In genomic region chrX:151743651-151744470, GRCh38 we compare ENCODE assay signal across 6 cellular contexts. TPM values are rescaled to one million over a fixed set of nuclear protein-coding genes. Genes with fewer than 3 reads are reported as not detected.
"Had no signal": no experiment of that assay in that cellular context is flagged by ENCODE, and none has a peak within 500 bp of the region (broad histone marks: within the 10 kb centered on the region; RNA-seq: fewer than 3 reads in every experiment).

No MANE protein-coding gene starts in this region.

- H3K27ac Mint-ChIP-seq: GM23338, H9 had no signal

- H3K4me3 ChIP-seq: GM23338 had no signal

- H3K4me3 Mint-ChIP-seq: GM23338, H9 had no signal

- H2AFZ ChIP-seq: GM23338 had no signal

- H3K9me3 Mint-ChIP-seq: GM23338 had no signal

- H3K4me2 ChIP-seq: GM23338 had no signal

- DNase-seq: H9, HCEC 1CT, IMR-90 had no signal

RNA-seq across cellular contexts. Expression of gene CNGA2, which starts 9.3 kb away (rescaled TPM):
- total RNA-seq: GM23338, H1, H9, HT-29, IMR-90 had no signal
- polyA plus RNA-seq: GM23338, H1, IMR-90 had no signal

RNA-seq across cellular contexts. Expression of gene FATE1, which starts 28.0 kb away (rescaled TPM):
- total RNA-seq: H1, H9, HT-29, IMR-90 had no signal
- polyA plus RNA-seq: GM23338, IMR-90 had no signal

RNA-seq across cellular contexts. Expression of gene PRRG3, which starts 48.6 kb away (rescaled TPM):
- total RNA-seq: HT-29, IMR-90 had no signal
- polyA plus RNA-seq: IMR-90 had no signal
